Comparison of ENCODE assay signal across 12 cellular contexts in the genomic region with DNA sequence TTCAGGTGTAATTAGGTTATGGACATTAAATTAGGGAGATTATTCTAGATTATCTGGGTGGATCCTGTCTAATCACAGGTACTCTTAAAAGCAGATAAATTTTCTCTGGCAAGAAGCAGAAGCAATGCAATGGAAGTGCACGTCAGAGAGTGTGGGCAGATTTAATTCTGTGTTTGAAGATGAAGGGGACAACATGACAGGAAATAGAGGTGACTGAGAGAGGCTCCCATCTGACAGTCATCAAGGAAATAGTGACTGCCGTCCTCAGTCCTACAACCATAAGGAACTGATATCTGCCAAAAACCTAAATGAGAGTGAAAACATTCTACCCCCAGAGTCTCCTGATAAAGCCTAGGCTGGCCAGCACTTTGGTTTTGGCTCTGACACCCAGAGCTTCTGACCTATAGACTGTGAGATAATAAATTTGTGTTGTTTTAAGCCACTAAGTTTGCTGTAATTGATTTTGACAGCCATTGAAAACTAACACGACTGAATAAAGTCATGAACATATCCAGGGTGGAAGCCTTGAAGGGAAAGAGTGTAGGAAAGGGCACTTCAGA. TPM values are rescaled to one million over a fixed set of nuclear protein-coding genes. Genes with fewer than 3 reads are reported as not detected.
DNase-seq lines count a peak whose midpoint lies in the region; ATAC-seq and TF ChIP-seq lines count a peak whose summit lies in the region.
"Had no signal": no experiment of that assay in that cellular context is flagged by ENCODE, and none has a peak within 500 bp of the region (broad histone marks: within the 10 kb centered on the region; RNA-seq: fewer than 3 reads in every experiment).

No MANE protein-coding gene starts in this region.

- H2AK5ac ChIP-seq in mesendoderm (ENCODE audit: low read length), result no peak overlapping the region

- H3K4me2 ChIP-seq in mesendoderm (ENCODE audit: low read length), result no peak overlapping the region
- H3K4me2 ChIP-seq: BLaER1 had no signal

- TF ChIP-seq CTCF in cardiac muscle cell (IDR thresholded peaks at IDR 0.05; ENCODE audit: low read depth, low read length) (no peak), thyroid gland (IDR thresholded peaks at IDR 0.05) (no peak)

- H3K9me3 Mint-ChIP-seq in activated T-helper 1 cell treated with anti-CD3 and anti-CD28 coated beads, Interleukin-12 subunit alpha, Interleukin-12 subunit beta, Interleukin-2, Interleukin-4 antibody, amounts not matched to agents 30 ng/mL and 10 ng/mL and 1 ng/mL, durations not matched to agents 14 hours and 24 hours and 36 hours, result peaks cover 7% of the 10 kb centered on the region
- H3K9me3 Mint-ChIP-seq: natural killer cell treated with Interleukin-12 subunit alpha and Interleukin-12 subunit beta and Interleukin-15 and Interleukin-18, amount 100 ng/mL, for 72 hours had no signal

- H3K23ac ChIP-seq in mesendoderm (ENCODE audit: low read length), result no peak overlapping the region

- H3K9me3 ChIP-seq in cardiac muscle cell (ENCODE audit: low read depth) (no peaks in the 10 kb centered on the region), thyroid gland (no peaks in the 10 kb centered on the region)

- H3K27ac Mint-ChIP-seq in activated T-helper 1 cell treated with anti-CD3 and anti-CD28 coated beads, Interleukin-12 subunit alpha, Interleukin-12 subunit beta, Interleukin-2, Interleukin-4 antibody, amounts not matched to agents 30 ng/mL and 10 ng/mL and 1 ng/mL, durations not matched to agents 14 hours and 24 hours and 36 hours, result peak overlapping the region; percentile 25
- H3K27ac Mint-ChIP-seq: natural killer cell treated with Interleukin-12 subunit alpha and Interleukin-12 subunit beta and Interleukin-15 and Interleukin-18, amount 100 ng/mL, for 72 hours had no signal

- ATAC-seq in left ventricle myocardium superior, result no peak
- ATAC-seq in GM19035 (IDR thresholded peaks at IDR 0.05; ENCODE audit: unreplicated experiment), result no peak

- H3K36me3 ChIP-seq in cardiac muscle cell (no peaks in the 10 kb centered on the region), mesendoderm (ENCODE audit: control insufficient read depth, insufficient read depth, low read length) (no peaks in the 10 kb centered on the region), thyroid gland (no peaks in the 10 kb centered on the region)

- no peak overlapping the region for H3K4me3 ChIP-seq in cardiac muscle cell
- H3K4me3 ChIP-seq in mesendoderm (ENCODE audit: low read length), result no peak overlapping the region
- H3K4me3 ChIP-seq in thyroid gland (replicated peaks in 1 of 3), result no peak overlapping the region
- H3K4me3 ChIP-seq: BLaER1 had no signal

- no peak overlapping the region for H3K4ac ChIP-seq in mesendoderm (ENCODE audit: low read depth, low read length)

- H3K4me3 Mint-ChIP-seq in activated T-helper 1 cell treated with anti-CD3 and anti-CD28 coated beads, Interleukin-12 subunit alpha, Interleukin-12 subunit beta, Interleukin-2, Interleukin-4 antibody, amounts not matched to agents 30 ng/mL and 10 ng/mL and 1 ng/mL, durations not matched to agents 14 hours and 24 hours and 36 hours, result no peak overlapping the region
- H3K4me3 Mint-ChIP-seq: natural killer cell treated with Interleukin-12 subunit alpha and Interleukin-12 subunit beta and Interleukin-15 and Interleukin-18, amount 100 ng/mL, for 72 hours had no signal

- H3K4me1 ChIP-seq in cardiac muscle cell (ENCODE audit: low read depth), result peaks cover 21% of the 10 kb centered on the region
- H3K4me1 ChIP-seq in mesendoderm (ENCODE audit: control insufficient read depth, low read depth, low read length), result no peaks in the 10 kb centered on the region
- H3K4me1 ChIP-seq in thyroid gland, result peaks cover 27 to 29% of the 10 kb centered on the region in 2 donors
- H3K4me1 ChIP-seq: BLaER1 had no signal

- H3K9ac ChIP-seq in mesendoderm (ENCODE audit: low read length), result no peak overlapping the region
- H3K9ac ChIP-seq: BLaER1 had no signal

- WGBS in mesendoderm (ENCODE audit: extremely low coverage, insufficient coverage, low lambda C conversion rate), result no CpG with 5 or more reads among the region's 3 CpGs
- 62 to 67% methylated on average over 3 of the region's 3 CpGs for WGBS in thyroid gland, 2 donors

- no peak overlapping the region for H2BK15ac ChIP-seq in mesendoderm (replicated peaks; ENCODE audit: low read depth)

- no peak overlapping the region for H3K18ac ChIP-seq in mesendoderm (ENCODE audit: low read length)

- no peak overlapping the region for H2BK5ac ChIP-seq in mesendoderm (ENCODE audit: low read length)

- TF ChIP-seq POLR2A in thyroid gland (IDR thresholded peaks at IDR 0.05), result no peak

- peaks cover 2% of the 10 kb centered on the region for H3K27me3 Mint-ChIP-seq in activated T-helper 1 cell treated with anti-CD3 and anti-CD28 coated beads, Interleukin-12 subunit alpha, Interleukin-12 subunit beta, Interleukin-2, Interleukin-4 antibody, amounts not matched to agents 30 ng/mL and 10 ng/mL and 1 ng/mL, durations not matched to agents 14 hours and 24 hours and 36 hours (ENCODE audit: insufficient read depth)

- H3K27me3 ChIP-seq in cardiac muscle cell (no peaks in the 10 kb centered on the region), mesendoderm (ENCODE audit: insufficient read depth, low read length, poor library complexity) (no peaks in the 10 kb centered on the region), thyroid gland (no peaks in the 10 kb centered on the region)
- H3K27me3 ChIP-seq: BLaER1 had no signal

- intact Hi-C loops in left ventricle myocardium superior (cut with micrococcal nuclease) (no loop called here), thyroid gland (cut with DNase I) (no loop called here)
- intact Hi-C loops in activated T-helper 1 cell treated with anti-CD3 and anti-CD28 coated beads, Interleukin-12 subunit alpha, Interleukin-12 subunit beta, Interleukin-2, Interleukin-4 antibody, amounts not matched to agents 30 ng/mL and 10 ng/mL and 1 ng/mL, durations not matched to agents 14 hours and 24 hours and 36 hours (cut with micrococcal nuclease), result no loop called here

- H3K36me3 Mint-ChIP-seq in activated T-helper 1 cell treated with anti-CD3 and anti-CD28 coated beads, Interleukin-12 subunit alpha, Interleukin-12 subunit beta, Interleukin-2, Interleukin-4 antibody, amounts not matched to agents 30 ng/mL and 10 ng/mL and 1 ng/mL, durations not matched to agents 14 hours and 24 hours and 36 hours (ENCODE audit: low read depth), result no peaks in the 10 kb centered on the region
- H3K36me3 Mint-ChIP-seq: natural killer cell treated with Interleukin-12 subunit alpha and Interleukin-12 subunit beta and Interleukin-15 and Interleukin-18, amount 100 ng/mL, for 72 hours had no signal

- no peak overlapping the region for H4K8ac ChIP-seq in mesendoderm (ENCODE audit: low read depth, low read length)

- no peak overlapping the region for H2BK120ac ChIP-seq in mesendoderm (ENCODE audit: low read depth, low read length)

- H3K79me2 ChIP-seq in mesendoderm (ENCODE audit: control insufficient read depth, insufficient read depth, low read length), result no peaks in the 10 kb centered on the region

- H3K27ac ChIP-seq in cardiac muscle cell, result peak overlapping the region; percentile 98
- peak overlapping the region; percentile 70 for H3K27ac ChIP-seq in mesendoderm (ENCODE audit: low read depth, low read length)
- peak overlapping the region; percentile 80 to 83 (median 82) for H3K27ac ChIP-seq in thyroid gland
- H3K27ac ChIP-seq: BLaER1 had no signal

- no peak overlapping the region for H4K5ac ChIP-seq in mesendoderm (ENCODE audit: low read length)

- no peaks in the 10 kb centered on the region for H3K79me1 ChIP-seq in mesendoderm (ENCODE audit: low read length)

- DNase-seq in cardiac muscle cell (ENCODE audit: low read depth in 1 of 2, low spot score in 1 of 2) (no peak), left ventricle myocardium superior (no peak), mesendoderm (no peak), thyroid gland (no peak), T-helper 9 cell (no peak)
- no peak for DNase-seq in activated T-helper 1 cell treated with anti-CD3 and anti-CD28 coated beads, Interleukin-12 subunit alpha, Interleukin-12 subunit beta, Interleukin-2, Interleukin-4 antibody, amounts not matched to agents 30 ng/mL and 10 ng/mL and 1 ng/mL, durations not matched to agents 14 hours and 24 hours and 36 hours (ENCODE audit: low spot score)
- no peak for DNase-seq in NK-92 treated with Interleukin-12 subunit alpha and Interleukin-12 subunit beta, amount 100 ng/mL, for 24 hours (lab: John Stamatoyannopoulos, UW)
- DNase-seq: activated effector memory CD4-positive, alpha-beta T cell treated with anti-CD3 and anti-CD28 coated beads, Interleukin-2, amount 50 U/mL, for 16 hours; MV-4-11 had no signal

- peaks cover 9% of the 10 kb centered on the region for H3K4me1 Mint-ChIP-seq in activated T-helper 1 cell treated with anti-CD3 and anti-CD28 coated beads, Interleukin-12 subunit alpha, Interleukin-12 subunit beta, Interleukin-2, Interleukin-4 antibody, amounts not matched to agents 30 ng/mL and 10 ng/mL and 1 ng/mL, durations not matched to agents 14 hours and 24 hours and 36 hours (ENCODE audit: low read depth)

- no peak overlapping the region for H3K56ac ChIP-seq in mesendoderm (ENCODE audit: low read length)

RNA-seq across cellular contexts. Expression of gene DDX50, which starts 30.5 kb away (rescaled TPM):
- total RNA-seq in cardiac muscle cell, result 48.2 and 52.0 TPM in 2 replicates
- 48.6 and 52.7 TPM in 2 replicates for polyA plus RNA-seq in cardiac muscle cell
- 20.4 TPM for total RNA-seq in left ventricle myocardium superior
- 53.0 and 55.0 TPM in 2 replicates for total RNA-seq in activated T-helper 1 cell treated with anti-CD3 and anti-CD28 coated beads, Interleukin-12 subunit alpha, Interleukin-12 subunit beta, Interleukin-2, Interleukin-4 antibody, amounts not matched to agents 30 ng/mL and 10 ng/mL and 1 ng/mL, durations not matched to agents 14 hours and 24 hours and 36 hours
- polyA plus RNA-seq in mesendoderm (2013, experiment 1 of 2), result 28.4 TPM
- 28.8 TPM for polyA plus RNA-seq in mesendoderm (2013, experiment 2 of 2)
- 10 to 100 TPM; 36.3 to 51.3 (median 41.7) TPM for total RNA-seq in thyroid gland

RNA-seq across cellular contexts. Expression of gene STOX1, which starts 43.3 kb away (rescaled TPM):
- total RNA-seq in cardiac muscle cell (6.0 TPM in 2 replicates), left ventricle myocardium superior (0.15 TPM), thyroid gland (10 to 100 TPM in 2 of 4 donors, 1 to 10 TPM in 2; 8.5 to 14.9 (median 10.0) TPM)
- 6.7 and 10.6 TPM in 2 replicates for polyA plus RNA-seq in cardiac muscle cell
- total RNA-seq in activated T-helper 1 cell treated with anti-CD3 and anti-CD28 coated beads, Interleukin-12 subunit alpha, Interleukin-12 subunit beta, Interleukin-2, Interleukin-4 antibody, amounts not matched to agents 30 ng/mL and 10 ng/mL and 1 ng/mL, durations not matched to agents 14 hours and 24 hours and 36 hours, result 0.32 and 1.1 TPM in 2 replicates
- 0.84 TPM for polyA plus RNA-seq in mesendoderm (2013, experiment 1 of 2)
- 0.97 TPM for polyA plus RNA-seq in mesendoderm (2013, experiment 2 of 2)
